8 cellular contexts compared by ENCODE assay signal in the genomic region with DNA sequence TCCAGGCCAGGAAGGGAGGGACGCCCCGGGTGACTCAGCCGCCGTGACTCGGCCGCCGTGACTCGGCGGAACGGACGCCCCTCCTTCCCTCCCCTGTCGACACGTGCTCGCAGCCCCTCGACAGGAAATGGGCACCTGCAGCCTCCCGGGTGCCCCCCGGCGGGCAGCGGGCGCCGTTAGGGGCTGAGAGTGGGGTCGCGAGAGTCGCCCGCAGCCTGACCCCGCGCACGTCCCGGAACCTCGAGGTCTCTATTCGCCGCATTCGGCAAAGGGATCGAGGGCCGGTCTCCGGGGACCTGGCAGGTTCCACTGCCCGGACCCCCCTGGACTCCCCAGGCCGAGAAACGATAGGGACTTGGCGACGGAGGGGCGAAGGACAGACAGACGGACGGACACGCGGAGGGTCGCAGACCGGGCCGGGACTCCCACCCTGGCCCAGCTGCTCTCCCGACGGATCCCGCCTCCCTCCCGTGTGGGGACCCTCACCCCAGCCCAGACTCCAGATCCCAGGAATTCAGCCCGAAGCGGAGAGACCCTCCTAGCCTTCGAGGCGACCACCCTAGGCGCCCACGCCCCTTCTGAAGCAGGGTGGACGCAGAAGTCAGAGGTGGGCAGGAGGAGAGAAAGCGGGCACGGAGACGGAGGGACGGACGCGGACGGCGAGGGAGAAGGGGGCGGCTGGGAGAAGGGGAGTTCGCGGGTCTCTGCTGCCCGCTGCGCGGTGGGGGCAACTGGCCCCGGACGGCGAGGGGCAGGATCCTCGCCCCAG. TPM values are rescaled to one million over a fixed set of nuclear protein-coding genes. Genes with fewer than 3 reads are reported as not detected.
A peak's percentile ranks its signal among the peaks of the same experiment; 100 is the strongest.
DNase-seq lines count a peak whose midpoint lies in the region; ATAC-seq and TF ChIP-seq lines count a peak whose summit lies in the region.

No MANE protein-coding gene starts in this region.

- H3K9me3 ChIP-seq in Caco-2 = no peaks in the 10 kb centered on the region
- no peaks in the 10 kb centered on the region for H3K9me3 ChIP-seq in stomach

- H3K27me3 Mint-ChIP-seq in Caco-2 (ENCODE audit: insufficient read depth, unreplicated experiment) (no peaks in the 10 kb centered on the region), endothelial cell (ENCODE audit: unreplicated experiment) (peaks cover 20% of the 10 kb centered on the region)
- peaks cover 4% of the 10 kb centered on the region for H3K27me3 Mint-ChIP-seq in activated CD4-positive, alpha-beta memory T cell treated with anti-CD3 and anti-CD28 coated beads, Interleukin-2, amount 10 ng/mL, durations not matched to agents 7 days and 5 days

- CTCF ChIA-PET in Caco-2 (lab: Charles Lee) = interaction anchor here (1.2 to 4.3 kb wide), 5 partner anchors 9 to 40 kb away, joined by 3 to 30 read pairs (median 7); partner anchors contain the start of genes CCDC85B and FIBP
- CTCF ChIA-PET in activated CD4-positive, alpha-beta memory T cell treated with anti-CD3 and anti-CD28 coated beads, Interleukin-2, amount 10 ng/mL, durations not matched to agents 7 days and 5 days (lab: Charles Lee) = interaction anchor here (1.3 to 4.0 kb wide), 6 partner anchors 11 to 188 kb away, joined by 3 to 73 read pairs (median 13); partner anchors contain the start of genes CCDC85B, FIBP and MUS81

- no peak for TF ChIP-seq POLR2A in stomach (IDR thresholded peaks at IDR 0.05)

- H3K4me3 ChIP-seq in Caco-2 (ENCODE audit: low read depth, low read length) = peak overlapping the region; percentile 75
- H3K4me3 ChIP-seq in LNCaP clone FGC (ENCODE audit: low read depth, low read length) = peak overlapping the region; percentile 46
- peak overlapping the region; percentile 57 to 66 (median 62) for H3K4me3 ChIP-seq in stomach

- H3K4me1 Mint-ChIP-seq in Caco-2 (ENCODE audit: low read depth, unreplicated experiment) (peaks cover 22% of the 10 kb centered on the region), endothelial cell (ENCODE audit: unreplicated experiment) (peaks cover 3% of the 10 kb centered on the region)
- H3K4me1 Mint-ChIP-seq in activated CD4-positive, alpha-beta memory T cell treated with anti-CD3 and anti-CD28 coated beads, Interleukin-2, amount 10 ng/mL, durations not matched to agents 7 days and 5 days = peaks cover 58% of the 10 kb centered on the region

- no peak for TF ChIP-seq CTCF in Caco-2 (IDR thresholded peaks at IDR 0.05; ENCODE audit: insufficient read depth in 1 of 2, low read depth in 1 of 2, low read length in 1 of 2, severe bottlenecking in 1 of 2, unreplicated experiment in 1 of 2)
- no peak for TF ChIP-seq CTCF in LNCaP clone FGC (IDR thresholded peaks at IDR 0.05; ENCODE audit: control insufficient read depth, extremely low read depth, insufficient read depth)
- TF ChIP-seq CTCF in endothelial cell (IDR thresholded peaks at IDR 0.05; ENCODE audit: unreplicated experiment) = no peak
- TF ChIP-seq CTCF in stomach (IDR thresholded peaks at IDR 0.05) = no peak

- H3K4me3 Mint-ChIP-seq in Caco-2 (ENCODE audit: unreplicated experiment) = peak overlapping the region; percentile 79
- H3K4me3 Mint-ChIP-seq in activated CD4-positive, alpha-beta memory T cell treated with anti-CD3 and anti-CD28 coated beads, Interleukin-2, amount 10 ng/mL, durations not matched to agents 7 days and 5 days = peak overlapping the region; percentile 69
- peak overlapping the region; percentile 42 for H3K4me3 Mint-ChIP-seq in endothelial cell (ENCODE audit: unreplicated experiment)

- peak overlapping the region; percentile 76 for H3K27ac Mint-ChIP-seq in Caco-2 (ENCODE audit: unreplicated experiment)
- H3K27ac Mint-ChIP-seq in activated CD4-positive, alpha-beta memory T cell treated with anti-CD3 and anti-CD28 coated beads, Interleukin-2, amount 10 ng/mL, durations not matched to agents 7 days and 5 days = peak overlapping the region; percentile 66
- no peak overlapping the region for H3K27ac Mint-ChIP-seq in endothelial cell (ENCODE audit: unreplicated experiment)

- H3K36me3 ChIP-seq in Caco-2 (ENCODE audit: control insufficient read depth, insufficient read depth, low read length) = no peaks in the 10 kb centered on the region
- H3K36me3 ChIP-seq in stomach = peaks cover 0 to 7% (median 0%) of the 10 kb centered on the region in 4 donors

- H3K27me3 ChIP-seq in Caco-2 (replicated peaks; ENCODE audit: control insufficient read depth, insufficient read depth, low read length) (no peaks in the 10 kb centered on the region; the same call in 1 of the 2 replicates), stomach (peaks cover 0 to 11% (median 10%) of the 10 kb centered on the region in 3 donors)

- H3K27ac ChIP-seq in stomach = peak overlapping the region; percentile 40 to 86 (median 83)

- peaks cover 29% of the 10 kb centered on the region for H3K4me1 ChIP-seq in Caco-2
- peaks cover 11 to 47% (median 19%) of the 10 kb centered on the region in 4 donors for H3K4me1 ChIP-seq in stomach

- POLR2A ChIA-PET in Caco-2 (lab: Charles Lee) = interaction anchor here (0.6 to 2.7 kb wide), 2 partner anchors 9 to 39 kb away, joined by 3 to 27 read pairs; partner anchors contain the start of gene CCDC85B
- POLR2A ChIA-PET in activated CD4-positive, alpha-beta memory T cell treated with anti-CD3 and anti-CD28 coated beads, Interleukin-2, amount 10 ng/mL, durations not matched to agents 7 days and 5 days (lab: Charles Lee) = interaction anchor here (1.3 to 8.8 kb wide), 9 partner anchors 11 to 187 kb away, joined by 3 to 185 read pairs (median 17); partner anchors contain the start of genes C11orf68, CCDC85B, CFL1 and DRAP1

- peak; percentile 70 to 72 for DNase-seq in Caco-2
- no peak for DNase-seq in LNCaP clone FGC (ENCODE audit: low read depth)
- peak; percentile 77 for DNase-seq in activated CD4-positive, alpha-beta memory T cell treated with anti-CD3 and anti-CD28 coated beads, Interleukin-2, amount 10 ng/mL, durations not matched to agents 7 days and 5 days
- peak; percentile 49 for DNase-seq in endothelial cell (ENCODE audit: low spot score)
- DNase-seq in myocyte (ENCODE audit: low read depth) = peak; percentile 73
- peak; percentile 67 for DNase-seq in stomach

- no peak for TF ChIP-seq EP300 in stomach (IDR thresholded peaks at IDR 0.05)

- H3K36me3 Mint-ChIP-seq in Caco-2 (ENCODE audit: insufficient read depth, unreplicated experiment) (peaks cover 19% of the 10 kb centered on the region), endothelial cell (ENCODE audit: low read depth, unreplicated experiment) (no peaks in the 10 kb centered on the region)
- H3K36me3 Mint-ChIP-seq in activated CD4-positive, alpha-beta memory T cell treated with anti-CD3 and anti-CD28 coated beads, Interleukin-2, amount 10 ng/mL, durations not matched to agents 7 days and 5 days (ENCODE audit: low read depth) = peaks cover 13% of the 10 kb centered on the region

- ATAC-seq in GM19467 (IDR thresholded peaks at IDR 0.05; ENCODE audit: unreplicated experiment) (no peak), GM18873 (IDR thresholded peaks at IDR 0.05; ENCODE audit: low FRiP score, unreplicated experiment) (no peak)

- 2% methylated on average over 27 to 78 of the region's 78 CpGs for WGBS in stomach, 5 donors

- intact Hi-C loops in Caco-2 (cut with micrococcal nuclease; ENCODE audit: unreplicated experiment) = loop anchor here (1.0 kb wide), 2 partner anchors 11 to 12 kb away; partner anchors contain the start of gene FIBP
- intact Hi-C loops in stomach (cut with DNase I; ENCODE audit: low total_unique reads) = no loop called here

- BruUV-seq in Caco-2 (replicated peaks; lab: Mats Ljungman, UMichigan) = no TSS peak

- H3K9me3 Mint-ChIP-seq in Caco-2 (ENCODE audit: unreplicated experiment) = no peaks in the 10 kb centered on the region
- no peaks in the 10 kb centered on the region for H3K9me3 Mint-ChIP-seq in activated CD4-positive, alpha-beta memory T cell treated with anti-CD3 and anti-CD28 coated beads, Interleukin-2, amount 10 ng/mL, durations not matched to agents 7 days and 5 days
- no peaks in the 10 kb centered on the region for H3K9me3 Mint-ChIP-seq in endothelial cell (ENCODE audit: unreplicated experiment)

RNA-seq across cellular contexts. Expression of gene FOSL1, which starts 0.6 kb away (rescaled TPM):
- total RNA-seq in Caco-2 (2022) (2.7 and 3.9 TPM in 2 replicates), endothelial cell (ENCODE audit: unreplicated experiment) (1.3 TPM), myocyte (7.5 and 11.6 TPM in 2 replicates), stomach (10 to 100 TPM in 1 of 5 donors, 1 to 10 TPM in 2, not detected in 2; 1.7 to 43.3 (median 1.9) TPM)
- 1 to 10 TPM; 4.5 to 5.0 TPM for total RNA-seq in activated CD4-positive, alpha-beta memory T cell treated with anti-CD3 and anti-CD28 coated beads, Interleukin-2, amount 10 ng/mL, durations not matched to agents 7 days and 5 days
- 9.1 TPM for polyA plus RNA-seq in myocyte (2012)
- polyA plus RNA-seq in stomach = 10 to 100 TPM in 2 of 3 donors, 1 to 10 TPM in 1; 7.0 to 14.7 (median 14.1) TPM

RNA-seq across cellular contexts. Expression of gene CCDC85B, which starts 9.1 kb away (rescaled TPM):
- total RNA-seq in Caco-2 (2022) (13.3 and 14.7 TPM in 2 replicates), endothelial cell (ENCODE audit: unreplicated experiment) (90.7 TPM), myocyte (76.4 and 102 TPM in 2 replicates), stomach (10 to 100 TPM in 4 of 5 donors, 1 to 10 TPM in 1; 7.0 to 68.9 (median 20.6) TPM)
- 10 to 100 TPM; 53.2 to 55.8 TPM for total RNA-seq in activated CD4-positive, alpha-beta memory T cell treated with anti-CD3 and anti-CD28 coated beads, Interleukin-2, amount 10 ng/mL, durations not matched to agents 7 days and 5 days
- 61.1 TPM for polyA plus RNA-seq in myocyte (2012)
- polyA plus RNA-seq in stomach = 10 to 100 TPM; 25.1 to 50.4 (median 42.5) TPM

RNA-seq across cellular contexts. Expression of gene FIBP, which starts 11.3 kb away (rescaled TPM):
- total RNA-seq in Caco-2 (2022) (56.8 and 61.5 TPM in 2 replicates), endothelial cell (ENCODE audit: unreplicated experiment) (75.6 TPM), myocyte (92.4 and 103 TPM in 2 replicates), stomach (100 to 1,000 TPM in 2 of 5 donors, 10 to 100 TPM in 3; 25.4 to 488 (median 74.3) TPM)
- 10 to 100 TPM; 71.7 to 77.4 TPM for total RNA-seq in activated CD4-positive, alpha-beta memory T cell treated with anti-CD3 and anti-CD28 coated beads, Interleukin-2, amount 10 ng/mL, durations not matched to agents 7 days and 5 days
- 116 TPM for polyA plus RNA-seq in myocyte (2012)
- polyA plus RNA-seq in stomach = 10 to 100 TPM; 45.2 to 76.5 (median 66.0) TPM

RNA-seq across cellular contexts. Expression of gene C11orf68, which starts 19.3 kb away (rescaled TPM):
- total RNA-seq in Caco-2 (2022) (19.7 and 20.1 TPM in 2 replicates), endothelial cell (ENCODE audit: unreplicated experiment) (31.1 TPM), myocyte (30.5 and 36.2 TPM in 2 replicates), stomach (10 to 100 TPM in 3 of 5 donors, 1 to 10 TPM in 2; 3.1 to 16.8 (median 10.1) TPM)
- total RNA-seq in activated CD4-positive, alpha-beta memory T cell treated with anti-CD3 and anti-CD28 coated beads, Interleukin-2, amount 10 ng/mL, durations not matched to agents 7 days and 5 days = 10 to 100 TPM; 34.1 to 34.2 TPM
- polyA plus RNA-seq in myocyte (2012) = 74.2 TPM
- 10 to 100 TPM; 26.9 to 31.3 (median 29.6) TPM for polyA plus RNA-seq in stomach

RNA-seq across cellular contexts. Expression of gene DRAP1, which starts 19.7 kb away (rescaled TPM):
- total RNA-seq in Caco-2 (2022) (91.0 and 93.1 TPM in 2 replicates), endothelial cell (ENCODE audit: unreplicated experiment) (79.6 TPM), myocyte (133 and 165 TPM in 2 replicates), stomach (100 to 1,000 TPM in 1 of 5 donors, 10 to 100 TPM in 4; 13.3 to 133 (median 49.2) TPM)
- total RNA-seq in activated CD4-positive, alpha-beta memory T cell treated with anti-CD3 and anti-CD28 coated beads, Interleukin-2, amount 10 ng/mL, durations not matched to agents 7 days and 5 days = 100 to 1,000 TPM; 162 to 180 TPM
- 306 TPM for polyA plus RNA-seq in myocyte (2012)
- 10 to 100 TPM; 64.0 to 89.2 (median 77.9) TPM for polyA plus RNA-seq in stomach
